ENCODE assay signal across 1 cellular context in genomic region chr11:65479184-65480145, GRCh38.
TF ChIP-seq lines count a peak whose summit lies in the region.

No MANE protein-coding gene starts in this region.

TF ChIP-seq in endothelial cell of umbilical vein, 7 proteins besides CTCF, POLR2A, EP300 and RAD21 (continued from another document):
- TF ChIP-seq EZH2 (IDR thresholded peaks at IDR 0.05; ENCODE audit: borderline replicate concordance, low read depth, low read length, severe bottlenecking) (no peak), POLR2AphosphoS5 (IDR thresholded peaks at IDR 0.05; ENCODE audit: insufficient read depth, low read depth, low read length) (no peak), MYC (IDR thresholded peaks at IDR 0.05; ENCODE audit: low read depth, low read length) (no peak), JUN (IDR thresholded peaks at IDR 0.05; ENCODE audit: borderline replicate concordance, insufficient read depth, insufficient read length, low read depth) (no peak), GATA2 (IDR thresholded peaks at IDR 0.05; ENCODE audit: insufficient read depth, insufficient read length, low read depth, low read length) (no peak), FOS (IDR thresholded peaks at IDR 0.05; ENCODE audit: borderline replicate concordance, insufficient read depth, low read length) (no peak)
